Comparison of ENCODE assay signal across 9 cellular contexts in genomic region chr14:56195727-56196126, GRCh38.
DNase-seq lines count a peak whose midpoint lies in the region; ATAC-seq and TF ChIP-seq lines count a peak whose summit lies in the region.
"Had no signal": no experiment of that assay in that cellular context is flagged by ENCODE, and none has a peak within 500 bp of the region (broad histone marks: within the 10 kb centered on the region; RNA-seq: fewer than 3 reads in every experiment).

No MANE protein-coding gene starts in this region.

- peak; percentile 21 for DNase-seq in EL
- DNase-seq in SHP77 treated with DMSO at 0.1 percent for 48 hours (lab: John Stamatoyannopoulos, UW): peak; percentile 88
- no peak for DNase-seq in left ventricle myocardium inferior
- DNase-seq in NCI-H1436 treated with DMSO at 0.1 percent for 48 hours (lab: John Stamatoyannopoulos, UW): no peak
- no peak for DNase-seq in adrenal gland
- DNase-seq in ascending aorta (ENCODE audit: low spot score in 2 of 2): no peak

- intact Hi-C loops in left ventricle myocardium inferior (cut with micrococcal nuclease): no loop called here
- intact Hi-C loops in adrenal gland (cut with DNase I): no loop called here
- intact Hi-C loops in ascending aorta (cut with DNase I): no loop called here

- no peak for TF ChIP-seq CTCF in left ventricle myocardium inferior (IDR thresholded peaks at IDR 0.05; ENCODE audit: borderline replicate concordance)
- no peak for TF ChIP-seq CTCF in adrenal gland (IDR thresholded peaks at IDR 0.05)
- no peak for TF ChIP-seq CTCF in ascending aorta (IDR thresholded peaks at IDR 0.05)

- H3K4me3 ChIP-seq in left ventricle myocardium inferior: no peak overlapping the region
- no peak overlapping the region for H3K4me3 ChIP-seq in adrenal gland
- no peak overlapping the region for H3K4me3 ChIP-seq in ascending aorta
- H3K4me3 ChIP-seq: lung had no signal

- WGBS in adrenal gland, 4 donors: 68 to 88% (median 75%) methylated on average over 6 of the region's 6 CpGs

- ATAC-seq in GM19455 (IDR thresholded peaks at IDR 0.05; ENCODE audit: unreplicated experiment) (peak; percentile 68), HG03460 (IDR thresholded peaks at IDR 0.05; ENCODE audit: unreplicated experiment) (peak; percentile 77)

- H3K9me3 ChIP-seq in left ventricle myocardium inferior (replicated peaks) (no peaks in the 10 kb centered on the region), adrenal gland (replicated peaks in 1 of 3) (no peaks in the 10 kb centered on the region), ascending aorta (no peaks in the 10 kb centered on the region)

- peaks cover 33% of the 10 kb centered on the region for H3K4me1 ChIP-seq in left ventricle myocardium inferior
- peaks cover 4 to 36% of the 10 kb centered on the region in 2 donors for H3K4me1 ChIP-seq in adrenal gland (replicated peaks in 1 of 2)
- peaks cover 5 to 7% of the 10 kb centered on the region in 2 donors for H3K4me1 ChIP-seq in ascending aorta

- H3K36me3 ChIP-seq in left ventricle myocardium inferior (no peaks in the 10 kb centered on the region), adrenal gland (replicated peaks in 1 of 2) (no peaks in the 10 kb centered on the region), ascending aorta (no peaks in the 10 kb centered on the region)

- no peaks in the 10 kb centered on the region for H3K27me3 ChIP-seq in left ventricle myocardium inferior (ENCODE audit: low read depth)
- H3K27me3 ChIP-seq in adrenal gland: no peaks in the 10 kb centered on the region
- no peaks in the 10 kb centered on the region for H3K27me3 ChIP-seq in ascending aorta

- no peak for TF ChIP-seq POLR2A in adrenal gland (IDR thresholded peaks at IDR 0.05)

- H3K27ac ChIP-seq in left ventricle myocardium inferior (replicated peaks) (peak overlapping the region; percentile 20), adrenal gland (peak overlapping the region in 1 of 5 donors; percentile 51), ascending aorta (no peak overlapping the region)

Comparison
In these comparisons a context has a peak if more than half of its experiments do, and no peak if none do; other contexts are left out.
1. DNase-seq: peak in EL (single experiment) and SHP77 treated with DMSO at 0.1 percent for 48 hours (single experiment); none in left ventricle myocardium inferior (single experiment), NCI-H1436 treated with DMSO at 0.1 percent for 48 hours (single experiment), adrenal gland (0 of 7) and ascending aorta (0 of 2).